1 cellular context compared by ENCODE assay signal in genomic region chr7:152025077-152025936, GRCh38.
TF ChIP-seq lines count a peak whose summit lies in the region.

TSS of gene GALNT11 (plus strand) at chr7:152025674. CDS start at chr7:152094228, 68,554 bp downstream.

TF ChIP-seq in HepG2, 621 proteins besides CTCF, POLR2A, EP300 and RAD21 (continued from another document and continues in another):
- TF ChIP-seq ZNF280D (CRISPR knock-in tag; IDR thresholded peaks at IDR 0.05) (peak; percentile 55; the same call in 1 of the 2 replicates), ZNF607 (CRISPR knock-in tag; IDR thresholded peaks at IDR 0.05; ENCODE audit: borderline replicate concordance) (no peak), RFX5 (IDR thresholded peaks at IDR 0.05; ENCODE audit: low read depth, low read length) (0 out of 2 replicates have a peak, but pooled peaks have one; percentile 21), NR3C1 (CRISPR knock-in tag; IDR thresholded peaks at IDR 0.05) (no peak), ESRRA (CRISPR knock-in tag; IDR thresholded peaks at IDR 0.05; ENCODE audit: low read depth) (no peak), ZBTB21 (CRISPR knock-in tag; IDR thresholded peaks at IDR 0.05) (peak; percentile 95), HIC2 (CRISPR knock-in tag; IDR thresholded peaks at IDR 0.05; ENCODE audit: low read depth) (no peak), HOXA3 (CRISPR knock-in tag; IDR thresholded peaks at IDR 0.05) (peak; percentile 100), GLMP (CRISPR knock-in tag; IDR thresholded peaks at IDR 0.05; ENCODE audit: borderline replicate concordance) (no peak), ZSCAN30 (CRISPR knock-in tag; IDR thresholded peaks at IDR 0.05) (no peak), EEA1 (CRISPR knock-in tag; IDR thresholded peaks at IDR 0.05; ENCODE audit: borderline replicate concordance) (no peak), ZNF619 (CRISPR knock-in tag; IDR thresholded peaks at IDR 0.05) (no peak), ZNF225 (CRISPR knock-in tag; IDR thresholded peaks at IDR 0.05) (no peak), ZNF30 (CRISPR knock-in tag; IDR thresholded peaks at IDR 0.05) (no peak), NR2F1 (CRISPR knock-in tag; IDR thresholded peaks at IDR 0.05) (no peak), PAWR (CRISPR knock-in tag; IDR thresholded peaks at IDR 0.05; ENCODE audit: borderline replicate concordance) (no peak), SIN3A (IDR thresholded peaks at IDR 0.05; ENCODE audit: borderline replicate concordance, low read depth, low read length) (no peak), PLSCR1 (CRISPR knock-in tag; IDR thresholded peaks at IDR 0.05; ENCODE audit: borderline replicate concordance) (no peak), AGO1 (IDR thresholded peaks at IDR 0.05; ENCODE audit: low read depth, low read length, poor library complexity, severe bottlenecking) (no peak), FOXO1 (CRISPR knock-in tag; IDR thresholded peaks at IDR 0.05) (no peak), ZBTB7A (CRISPR knock-in tag; IDR thresholded peaks at IDR 0.05) (no peak), SP140L (CRISPR knock-in tag; IDR thresholded peaks at IDR 0.05; ENCODE audit: borderline replicate concordance) (no peak), NR1H2 (CRISPR knock-in tag; IDR thresholded peaks at IDR 0.05; ENCODE audit: borderline replicate concordance, low read depth) (no peak), ARID3A (IDR thresholded peaks at IDR 0.05; ENCODE audit: low read depth, low read length) (no peak), ZNF788 (CRISPR knock-in tag; IDR thresholded peaks at IDR 0.05; ENCODE audit: borderline replicate concordance) (0 out of 2 replicates have a peak, but pooled peaks have one; percentile 29), ZGPAT (CRISPR knock-in tag; IDR thresholded peaks at IDR 0.05) (no peak), MZF1 (CRISPR knock-in tag; IDR thresholded peaks at IDR 0.05; ENCODE audit: borderline replicate concordance) (no peak), ZNF740 (CRISPR knock-in tag; IDR thresholded peaks at IDR 0.05) (no peak), TCF7 (IDR thresholded peaks at IDR 0.05; ENCODE audit: low read depth) (no peak), NCOA5 (CRISPR knock-in tag; IDR thresholded peaks at IDR 0.05) (no peak), HNF4G (IDR thresholded peaks at IDR 0.05; ENCODE audit: borderline replicate concordance, low read depth, low read length) (no peak), HNF4G (CRISPR knock-in tag; IDR thresholded peaks at IDR 0.05; ENCODE audit: borderline replicate concordance, low read depth) (no peak), SUZ12 (IDR thresholded peaks at IDR 0.05; ENCODE audit: low read depth, low read length) (no peak), MYNN (CRISPR knock-in tag; IDR thresholded peaks at IDR 0.05; ENCODE audit: low read depth) (no peak), ZNF780A (CRISPR knock-in tag; IDR thresholded peaks at IDR 0.05) (no peak), RNF2 (conservative IDR thresholded peaks at IDR 0.05; ENCODE audit: low read depth) (peak; percentile 83), ZSCAN9 (CRISPR knock-in tag; IDR thresholded peaks at IDR 0.05; ENCODE audit: borderline replicate concordance) (no peak), ZNF260 (CRISPR knock-in tag; IDR thresholded peaks at IDR 0.05; ENCODE audit: borderline replicate concordance, low read depth) (no peak), ZNF576 (CRISPR knock-in tag; IDR thresholded peaks at IDR 0.05) (no peak), NCOA1 (CRISPR knock-in tag; IDR thresholded peaks at IDR 0.05) (no peak), ZNF598 (CRISPR knock-in tag; IDR thresholded peaks at IDR 0.05; ENCODE audit: borderline replicate concordance) (no peak), ZNF136 (CRISPR knock-in tag; IDR thresholded peaks at IDR 0.05; ENCODE audit: low read depth) (no peak), CERS6 (CRISPR knock-in tag; IDR thresholded peaks at IDR 0.05) (no peak), THAP7 (CRISPR knock-in tag; IDR thresholded peaks at IDR 0.05) (no peak), ZFP62 (CRISPR knock-in tag; IDR thresholded peaks at IDR 0.05) (no peak), ZNF275 (CRISPR knock-in tag; IDR thresholded peaks at IDR 0.05; ENCODE audit: borderline replicate concordance) (no peak), HINFP (CRISPR knock-in tag; IDR thresholded peaks at IDR 0.05; ENCODE audit: low read depth) (no peak), NR2F2 (IDR thresholded peaks at IDR 0.05; ENCODE audit: borderline replicate concordance, low read depth) (no peak), ZNF234 (CRISPR knock-in tag; conservative IDR thresholded peaks at IDR 0.05) (no peak), ZMYM2 (CRISPR knock-in tag; IDR thresholded peaks at IDR 0.05) (no peak), ZNF546 (CRISPR knock-in tag; conservative IDR thresholded peaks at IDR 0.05) (no peak), KDM2A (CRISPR knock-in tag; IDR thresholded peaks at IDR 0.05; ENCODE audit: borderline replicate concordance, low read depth) (peak; percentile 63; the same call in 1 of the 2 replicates), SATB2 (CRISPR knock-in tag; IDR thresholded peaks at IDR 0.05) (no peak), ZNF431 (CRISPR knock-in tag; IDR thresholded peaks at IDR 0.05; ENCODE audit: borderline replicate concordance, low read depth) (no peak), HCFC1 (IDR thresholded peaks at IDR 0.05; ENCODE audit: low read depth, low read length) (no peak), DR1 (CRISPR knock-in tag; IDR thresholded peaks at IDR 0.05) (no peak; the same call in 1 of the 2 replicates)
